ENCODE assay signal across 12 cellular contexts in the genomic region with DNA sequence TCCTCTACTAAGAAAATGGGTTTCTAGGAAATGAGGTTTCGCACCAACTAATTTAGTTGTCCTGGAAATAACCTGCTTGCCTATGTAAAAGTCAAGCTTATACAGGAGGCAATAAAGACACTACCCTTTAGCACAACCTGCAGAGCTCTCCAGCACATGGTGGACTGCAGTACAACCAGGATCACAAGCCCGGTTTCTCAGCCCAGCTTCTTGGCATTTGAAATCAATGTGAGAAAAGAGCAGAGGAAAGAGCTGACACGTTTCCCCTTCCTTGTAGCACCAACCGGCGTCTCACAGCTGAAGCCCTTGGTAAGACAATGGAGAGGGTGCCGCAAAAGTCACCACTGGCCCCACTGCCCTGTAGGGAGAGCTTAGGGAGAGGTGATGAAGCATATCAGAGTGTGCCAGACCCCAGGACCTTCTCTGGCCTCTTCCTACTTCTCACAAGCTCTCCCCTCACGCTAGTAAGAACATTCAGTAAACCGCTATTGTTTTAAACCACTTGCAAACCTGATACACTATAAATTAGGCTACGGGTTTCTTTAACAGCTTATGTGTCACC. TPM values are rescaled to one million over a fixed set of nuclear protein-coding genes. Genes with fewer than 3 reads are reported as not detected.
DNase-seq lines count a peak whose midpoint lies in the region; ATAC-seq, FAIRE-seq and TF ChIP-seq lines count a peak whose summit lies in the region.
"Had no signal": no experiment of that assay in that cellular context is flagged by ENCODE, and none has a peak within 500 bp of the region (broad histone marks: within the 10 kb centered on the region; RNA-seq: fewer than 3 reads in every experiment).

No MANE protein-coding gene starts in this region.

- ATAC-seq in GM19351 (IDR thresholded peaks at IDR 0.05; ENCODE audit: unreplicated experiment) (peak; percentile 58), HG03460 (IDR thresholded peaks at IDR 0.05; ENCODE audit: unreplicated experiment) (peak; percentile 49), pancreas (no peak)
- ATAC-seq in activated naive CD8-positive, alpha-beta T cell treated with anti-CD3 and anti-CD28 coated beads, Interleukin-2, amount 10 ng/mL, durations not matched to agents 7 days and 5 days (ENCODE audit: low read depth) = peak; percentile 67

- no peak overlapping the region for H3K27ac ChIP-seq in pancreas
- H3K27ac ChIP-seq: WERI-Rb-1 had no signal

- H3K9me3 ChIP-seq in pancreas = no peaks in the 10 kb centered on the region

- TF ChIP-seq CTCF in progenitor cell of endocrine pancreas (IDR thresholded peaks at IDR 0.05; ENCODE audit: unreplicated experiment) (no peak), lower leg skin (IDR thresholded peaks at IDR 0.05) (no peak), pancreas (IDR thresholded peaks at IDR 0.05) (no peak)

- H3K36me3 ChIP-seq in pancreas = no peaks in the 10 kb centered on the region
- H3K36me3 ChIP-seq: WERI-Rb-1 had no signal

- peak overlapping the region; percentile 81 for H3K4me3 Mint-ChIP-seq in activated naive CD8-positive, alpha-beta T cell treated with anti-CD3 and anti-CD28 coated beads, Interleukin-2, amount 10 ng/mL, durations not matched to agents 7 days and 5 days
- no peak overlapping the region for H3K4me3 Mint-ChIP-seq in progenitor cell of endocrine pancreas (ENCODE audit: low read depth)
- H3K4me3 Mint-ChIP-seq: mesothelial cell of epicardium had no signal

- no peaks in the 10 kb centered on the region for H3K27me3 Mint-ChIP-seq in activated naive CD8-positive, alpha-beta T cell treated with anti-CD3 and anti-CD28 coated beads, Interleukin-2, amount 10 ng/mL, durations not matched to agents 7 days and 5 days
- no peaks in the 10 kb centered on the region for H3K27me3 Mint-ChIP-seq in progenitor cell of endocrine pancreas

- H3K4me1 ChIP-seq in pancreas = peaks cover 0 to 5% (median 0%) of the 10 kb centered on the region in 3 donors

- intact Hi-C loops in lower leg skin (cut with DNase I; ENCODE audit: low total_unique reads) = no loop called here
- intact Hi-C loops in pancreas (cut with DNase I) = no loop called here

- peak overlapping the region; percentile 82 for H3K27ac Mint-ChIP-seq in activated naive CD8-positive, alpha-beta T cell treated with anti-CD3 and anti-CD28 coated beads, Interleukin-2, amount 10 ng/mL, durations not matched to agents 7 days and 5 days
- H3K27ac Mint-ChIP-seq in progenitor cell of endocrine pancreas = peak overlapping the region; percentile 39
- H3K27ac Mint-ChIP-seq: mesothelial cell of epicardium had no signal

- no peak for TF ChIP-seq POLR2A in lower leg skin (IDR thresholded peaks at IDR 0.05)

- H3K4me3 ChIP-seq in lower leg skin (ENCODE audit: low read depth, poor library complexity, severe bottlenecking) (no peak overlapping the region), pancreas (no peak overlapping the region)

- H3K36me3 Mint-ChIP-seq in activated naive CD8-positive, alpha-beta T cell treated with anti-CD3 and anti-CD28 coated beads, Interleukin-2, amount 10 ng/mL, durations not matched to agents 7 days and 5 days = peaks cover 21% of the 10 kb centered on the region
- H3K36me3 Mint-ChIP-seq in progenitor cell of endocrine pancreas (ENCODE audit: insufficient read depth) = no peaks in the 10 kb centered on the region
- H3K36me3 Mint-ChIP-seq: mesothelial cell of epicardium had no signal

- no peaks in the 10 kb centered on the region for H3K27me3 ChIP-seq in pancreas

- POLR2A ChIA-PET in activated naive CD8-positive, alpha-beta T cell treated with anti-CD3 and anti-CD28 coated beads, Interleukin-2, amount 10 ng/mL, durations not matched to agents 7 days and 5 days (lab: Charles Lee) = interaction anchor here (1.0 to 2.1 kb wide), 6 partner anchors 9 to 57 kb away, joined by 4 to 12 read pairs (median 6); a partner anchor contains a TSS

- H3K4me1 Mint-ChIP-seq in activated naive CD8-positive, alpha-beta T cell treated with anti-CD3 and anti-CD28 coated beads, Interleukin-2, amount 10 ng/mL, durations not matched to agents 7 days and 5 days = peaks cover 58% of the 10 kb centered on the region
- H3K4me1 Mint-ChIP-seq in progenitor cell of endocrine pancreas (ENCODE audit: low read depth) = peaks cover 32% of the 10 kb centered on the region

- no peak for FAIRE-seq in pancreas (lab: Jason Lieb, UNC)

- WGBS in lower leg skin, 2 donors = 58 to 61% methylated on average over 9 of the region's 9 CpGs
- WGBS in pancreas, 2 donors = 73 to 78% methylated on average over 9 of the region's 9 CpGs

- H3K9me3 Mint-ChIP-seq in activated naive CD8-positive, alpha-beta T cell treated with anti-CD3 and anti-CD28 coated beads, Interleukin-2, amount 10 ng/mL, durations not matched to agents 7 days and 5 days = no peaks in the 10 kb centered on the region
- no peaks in the 10 kb centered on the region for H3K9me3 Mint-ChIP-seq in progenitor cell of endocrine pancreas (ENCODE audit: low read depth)
- H3K9me3 Mint-ChIP-seq: mesothelial cell of epicardium had no signal

- peak; percentile 44 for DNase-seq in activated naive CD8-positive, alpha-beta T cell treated with anti-CD3 and anti-CD28 coated beads, Interleukin-2, amount 10 ng/mL, durations not matched to agents 7 days and 5 days
- DNase-seq in progenitor cell of endocrine pancreas (ENCODE audit: low spot score, unreplicated experiment) = no peak
- no peak for DNase-seq in lower leg skin (ENCODE audit: low spot score in 2 of 2)
- DNase-seq in pancreas = no peak
- DNase-seq in NCI-H345 treated with DMSO at 0.1 percent for 48 hours (lab: John Stamatoyannopoulos, UW; ENCODE audit: unreplicated experiment) = no peak
- no peak for DNase-seq in NCI-H524 treated with DMSO at 0.1 percent for 48 hours (lab: John Stamatoyannopoulos, UW)
- DNase-seq: effector CD4-positive, alpha-beta T cell; NCI-H1105 treated with DMSO at 0.1 percent for 48 hours; WERI-Rb-1 had no signal

RNA-seq across cellular contexts. Expression of a gene that starts 8.6 kb away (rescaled TPM):
- 10 to 100 TPM; 57.1 to 60.6 TPM for total RNA-seq in activated naive CD8-positive, alpha-beta T cell treated with anti-CD3 and anti-CD28 coated beads, Interleukin-2, amount 10 ng/mL, durations not matched to agents 7 days and 5 days
- 53.6 and 54.2 TPM in 2 replicates for total RNA-seq in progenitor cell of endocrine pancreas
- total RNA-seq in lower leg skin = 10 to 100 TPM; 18.4 to 31.8 (median 22.1) TPM
- 10 to 100 TPM in 3 of 6 donors, 1 to 10 TPM in 3; 8.2 to 19.4 (median 11.1) TPM for total RNA-seq in pancreas
- 1 to 10 TPM; 3.2 to 3.9 TPM for polyA plus RNA-seq in pancreas

Comparison
In these comparisons a context has a peak if more than half of its experiments do, and no peak if none do; other contexts are left out.
1. ATAC-seq: peak in GM19351 (single experiment), HG03460 (single experiment) and activated naive CD8-positive, alpha-beta T cell treated with anti-CD3 and anti-CD28 coated beads, Interleukin-2, amount 10 ng/mL, durations not matched to agents 7 days and 5 days (single experiment); none in pancreas (0 of 4).